ENCODE assay signal across 1 cellular context in the genomic region with DNA sequence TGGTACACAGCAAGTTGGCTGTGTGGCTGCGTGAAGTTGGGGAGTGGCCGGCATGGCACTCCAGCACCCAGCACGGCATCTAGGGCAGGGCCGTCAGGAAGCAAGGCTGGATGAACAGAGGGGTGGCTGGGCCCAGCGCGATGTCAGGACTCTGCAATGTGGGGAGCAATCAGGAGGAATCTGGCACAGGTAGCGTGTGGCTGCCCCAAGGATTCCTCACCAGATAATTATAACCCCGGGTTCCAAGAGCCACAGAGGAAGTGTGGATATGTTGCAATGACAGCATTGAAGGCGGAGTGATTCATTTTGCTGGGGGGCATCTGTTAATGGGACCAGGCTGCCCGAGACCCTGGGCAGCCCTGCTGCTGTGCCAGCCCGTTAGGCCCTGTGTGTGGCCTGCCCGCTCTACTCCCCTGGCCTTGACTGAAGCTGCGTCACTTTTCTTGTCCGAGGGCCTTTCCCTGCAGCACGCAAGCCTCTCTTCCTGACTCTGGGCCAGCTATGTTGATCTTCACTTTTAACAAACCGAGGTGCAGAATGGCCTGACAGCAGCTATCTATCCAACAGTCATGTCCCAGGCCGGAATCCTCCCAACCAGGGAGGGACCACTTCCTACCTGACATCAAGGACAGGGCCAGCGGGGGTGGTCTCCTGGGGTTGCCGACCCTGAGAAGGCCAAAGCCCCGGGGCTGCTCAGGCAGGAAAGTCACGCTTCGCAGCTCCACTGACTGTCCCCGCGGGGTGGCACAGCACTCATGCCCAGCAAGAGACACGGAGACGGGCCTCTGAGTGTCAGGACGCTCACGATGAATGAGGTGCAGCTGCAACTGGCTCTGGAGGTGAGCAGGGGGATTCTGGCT.
TF ChIP-seq lines count a peak whose summit lies in the region.

No MANE protein-coding gene starts in this region.

TF ChIP-seq in GM23338, 12 proteins besides CTCF, POLR2A, EP300 and RAD21 (continued from another document):
- TF ChIP-seq, protein P1, sequence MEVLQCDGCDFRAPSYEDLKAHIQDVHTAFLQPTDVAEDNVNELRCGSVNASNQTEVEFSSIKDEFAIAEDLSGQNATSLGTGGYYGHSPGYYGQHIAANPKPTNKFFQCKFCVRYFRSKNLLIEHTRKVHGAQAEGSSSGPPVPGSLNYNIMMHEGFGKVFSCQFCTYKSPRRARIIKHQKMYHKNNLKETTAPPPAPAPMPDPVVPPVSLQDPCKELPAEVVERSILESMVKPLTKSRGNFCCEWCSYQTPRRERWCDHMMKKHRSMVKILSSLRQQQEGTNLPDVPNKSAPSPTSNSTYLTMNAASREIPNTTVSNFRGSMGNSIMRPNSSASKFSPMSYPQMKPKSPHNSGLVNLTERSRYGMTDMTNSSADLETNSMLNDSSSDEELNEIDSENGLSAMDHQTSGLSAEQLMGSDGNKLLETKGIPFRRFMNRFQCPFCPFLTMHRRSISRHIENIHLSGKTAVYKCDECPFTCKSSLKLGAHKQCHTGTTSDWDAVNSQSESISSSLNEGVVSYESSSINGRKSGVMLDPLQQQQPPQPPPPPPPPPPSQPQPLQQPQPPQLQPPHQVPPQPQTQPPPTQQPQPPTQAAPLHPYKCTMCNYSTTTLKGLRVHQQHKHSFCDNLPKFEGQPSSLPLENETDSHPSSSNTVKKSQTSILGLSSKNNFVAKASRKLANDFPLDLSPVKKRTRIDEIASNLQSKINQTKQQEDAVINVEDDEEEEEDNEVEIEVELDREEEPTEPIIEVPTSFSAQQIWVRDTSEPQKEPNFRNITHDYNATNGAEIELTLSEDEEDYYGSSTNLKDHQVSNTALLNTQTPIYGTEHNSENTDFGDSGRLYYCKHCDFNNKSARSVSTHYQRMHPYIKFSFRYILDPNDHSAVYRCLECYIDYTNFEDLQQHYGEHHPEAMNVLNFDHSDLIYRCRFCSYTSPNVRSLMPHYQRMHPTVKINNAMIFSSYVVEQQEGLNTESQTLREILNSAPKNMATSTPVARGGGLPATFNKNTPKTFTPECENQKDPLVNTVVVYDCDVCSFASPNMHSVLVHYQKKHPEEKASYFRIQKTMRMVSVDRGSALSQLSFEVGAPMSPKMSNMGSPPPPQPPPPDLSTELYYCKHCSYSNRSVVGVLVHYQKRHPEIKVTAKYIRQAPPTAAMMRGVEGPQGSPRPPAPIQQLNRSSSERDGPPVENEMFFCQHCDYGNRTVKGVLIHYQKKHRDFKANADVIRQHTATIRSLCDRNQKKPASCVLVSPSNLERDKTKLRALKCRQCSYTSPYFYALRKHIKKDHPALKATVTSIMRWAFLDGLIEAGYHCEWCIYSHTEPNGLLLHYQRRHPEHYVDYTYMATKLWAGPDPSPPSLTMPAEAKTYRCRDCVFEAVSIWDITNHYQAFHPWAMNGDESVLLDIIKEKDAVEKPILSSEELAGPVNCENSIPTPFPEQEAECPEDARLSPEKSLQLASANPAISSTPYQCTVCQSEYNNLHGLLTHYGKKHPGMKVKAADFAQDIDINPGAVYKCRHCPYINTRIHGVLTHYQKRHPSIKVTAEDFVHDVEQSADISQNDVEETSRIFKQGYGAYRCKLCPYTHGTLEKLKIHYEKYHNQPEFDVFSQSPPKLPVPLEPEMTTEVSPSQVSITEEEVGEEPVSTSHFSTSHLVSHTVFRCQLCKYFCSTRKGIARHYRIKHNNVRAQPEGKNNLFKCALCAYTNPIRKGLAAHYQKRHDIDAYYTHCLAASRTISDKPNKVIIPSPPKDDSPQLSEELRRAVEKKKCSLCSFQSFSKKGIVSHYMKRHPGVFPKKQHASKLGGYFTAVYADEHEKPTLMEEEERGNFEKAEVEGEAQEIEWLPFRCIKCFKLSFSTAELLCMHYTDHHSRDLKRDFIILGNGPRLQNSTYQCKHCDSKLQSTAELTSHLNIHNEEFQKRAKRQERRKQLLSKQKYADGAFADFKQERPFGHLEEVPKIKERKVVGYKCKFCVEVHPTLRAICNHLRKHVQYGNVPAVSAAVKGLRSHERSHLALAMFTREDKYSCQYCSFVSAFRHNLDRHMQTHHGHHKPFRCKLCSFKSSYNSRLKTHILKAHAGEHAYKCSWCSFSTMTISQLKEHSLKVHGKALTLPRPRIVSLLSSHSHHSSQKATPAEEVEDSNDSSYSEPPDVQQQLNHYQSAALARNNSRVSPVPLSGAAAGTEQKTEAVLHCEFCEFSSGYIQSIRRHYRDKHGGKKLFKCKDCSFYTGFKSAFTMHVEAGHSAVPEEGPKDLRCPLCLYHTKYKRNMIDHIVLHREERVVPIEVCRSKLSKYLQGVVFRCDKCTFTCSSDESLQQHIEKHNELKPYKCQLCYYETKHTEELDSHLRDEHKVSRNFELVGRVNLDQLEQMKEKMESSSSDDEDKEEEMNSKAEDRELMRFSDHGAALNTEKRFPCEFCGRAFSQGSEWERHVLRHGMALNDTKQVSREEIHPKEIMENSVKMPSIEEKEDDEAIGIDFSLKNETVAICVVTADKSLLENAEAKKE (CRISPR knock-in tag; IDR thresholded peaks at IDR 0.05), result no peak
- TF ChIP-seq, protein P2, sequence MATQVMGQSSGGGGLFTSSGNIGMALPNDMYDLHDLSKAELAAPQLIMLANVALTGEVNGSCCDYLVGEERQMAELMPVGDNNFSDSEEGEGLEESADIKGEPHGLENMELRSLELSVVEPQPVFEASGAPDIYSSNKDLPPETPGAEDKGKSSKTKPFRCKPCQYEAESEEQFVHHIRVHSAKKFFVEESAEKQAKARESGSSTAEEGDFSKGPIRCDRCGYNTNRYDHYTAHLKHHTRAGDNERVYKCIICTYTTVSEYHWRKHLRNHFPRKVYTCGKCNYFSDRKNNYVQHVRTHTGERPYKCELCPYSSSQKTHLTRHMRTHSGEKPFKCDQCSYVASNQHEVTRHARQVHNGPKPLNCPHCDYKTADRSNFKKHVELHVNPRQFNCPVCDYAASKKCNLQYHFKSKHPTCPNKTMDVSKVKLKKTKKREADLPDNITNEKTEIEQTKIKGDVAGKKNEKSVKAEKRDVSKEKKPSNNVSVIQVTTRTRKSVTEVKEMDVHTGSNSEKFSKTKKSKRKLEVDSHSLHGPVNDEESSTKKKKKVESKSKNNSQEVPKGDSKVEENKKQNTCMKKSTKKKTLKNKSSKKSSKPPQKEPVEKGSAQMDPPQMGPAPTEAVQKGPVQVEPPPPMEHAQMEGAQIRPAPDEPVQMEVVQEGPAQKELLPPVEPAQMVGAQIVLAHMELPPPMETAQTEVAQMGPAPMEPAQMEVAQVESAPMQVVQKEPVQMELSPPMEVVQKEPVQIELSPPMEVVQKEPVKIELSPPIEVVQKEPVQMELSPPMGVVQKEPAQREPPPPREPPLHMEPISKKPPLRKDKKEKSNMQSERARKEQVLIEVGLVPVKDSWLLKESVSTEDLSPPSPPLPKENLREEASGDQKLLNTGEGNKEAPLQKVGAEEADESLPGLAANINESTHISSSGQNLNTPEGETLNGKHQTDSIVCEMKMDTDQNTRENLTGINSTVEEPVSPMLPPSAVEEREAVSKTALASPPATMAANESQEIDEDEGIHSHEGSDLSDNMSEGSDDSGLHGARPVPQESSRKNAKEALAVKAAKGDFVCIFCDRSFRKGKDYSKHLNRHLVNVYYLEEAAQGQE (IDR thresholded peaks at IDR 0.05; ENCODE audit: unreplicated experiment), result no peak
- no peak for TF ChIP-seq NANOG (IDR thresholded peaks at IDR 0.05; ENCODE audit: borderline replicate concordance)
